ENCODE assay signal across 8 cellular contexts in genomic region chr15:64381000-64381751, GRCh38. TPM values are rescaled to one million over a fixed set of nuclear protein-coding genes. Genes with fewer than 3 reads are reported as not detected.
DNase-seq lines count a peak whose midpoint lies in the region; ATAC-seq and TF ChIP-seq lines count a peak whose summit lies in the region.

Gene PCLAF, minus strand, starts transcription at chr15:64381441. Its CDS starts 70 bp downstream, at chr15:64381371.

- H3K4me1 Mint-ChIP-seq in activated naive CD4-positive, alpha-beta T cell treated with anti-CD3 and anti-CD28 coated beads, Interleukin-2, amount 10 ng/mL, durations not matched to agents 7 days and 5 days = peaks cover 40% of the 10 kb centered on the region

- H3K27ac Mint-ChIP-seq in activated naive CD4-positive, alpha-beta T cell treated with anti-CD3 and anti-CD28 coated beads, Interleukin-2, amount 10 ng/mL, durations not matched to agents 7 days and 5 days = peak within 1 kb of the TSS; percentile 87

- peak; percentile 99 for ATAC-seq in HG02610 (IDR thresholded peaks at IDR 0.05; ENCODE audit: unreplicated experiment)

- no peaks in the 10 kb centered on the region for H3K9me3 Mint-ChIP-seq in activated naive CD4-positive, alpha-beta T cell treated with anti-CD3 and anti-CD28 coated beads, Interleukin-2, amount 10 ng/mL, durations not matched to agents 7 days and 5 days

- peaks cover 19% of the 10 kb centered on the region for H3F3A ChIP-seq in SK-N-SH (replicated peaks; ENCODE audit: insufficient read depth)

- POLR2A ChIA-PET in SK-N-SH (lab: Yijun Ruan, JAX) = no interaction called here

- H3K36me3 ChIP-seq in SK-N-SH (replicated peaks in 1 of 2; ENCODE audit: control insufficient read depth in 1 of 2, insufficient read depth in 2 of 2, low read length in 1 of 2) = peaks cover 0 to 8% of the 10 kb centered on the region in 2 experiments
- H3K36me3 ChIP-seq in suprapubic skin = no peaks in the 10 kb centered on the region

- H3K4me1 ChIP-seq in SK-N-SH (ENCODE audit: control insufficient read depth in 1 of 2, insufficient read depth in 2 of 2, low read depth in 1 of 2, low read length in 1 of 2) (peaks cover 3 to 12% of the 10 kb centered on the region in 2 experiments; a peak in 2 of 4 replicates), suprapubic skin (peaks cover 14% of the 10 kb centered on the region)

- peaks cover 34% of the 10 kb centered on the region for H3K79me2 ChIP-seq in SK-N-SH (ENCODE audit: insufficient read depth)

- H3K4me3 Mint-ChIP-seq in activated naive CD4-positive, alpha-beta T cell treated with anti-CD3 and anti-CD28 coated beads, Interleukin-2, amount 10 ng/mL, durations not matched to agents 7 days and 5 days = peak within 1 kb of the TSS; percentile 91

- TF ChIP-seq POLR2A in suprapubic skin (IDR thresholded peaks at IDR 0.05) = no peak

- DNase-seq in GM10266 (ENCODE audit: extremely low spot score) (peak; percentile 91), NCI-H1092 (lab: John Stamatoyannopoulos, UW) (peak; percentile 89), SK-N-SH (peak; percentile 94), globus pallidus (ENCODE audit: low spot score) (peak; percentile 92), nucleus accumbens (lab: John Stamatoyannopoulos, UW) (peak; percentile 35 to 95 (median 84)), suprapubic skin (ENCODE audit: low spot score in 2 of 2) (peak; percentile 97)
- peak; percentile 98 for DNase-seq in activated naive CD4-positive, alpha-beta T cell treated with anti-CD3 and anti-CD28 coated beads, Interleukin-2, amount 10 ng/mL, durations not matched to agents 7 days and 5 days

- peaks cover 12% of the 10 kb centered on the region for H3K36me3 Mint-ChIP-seq in activated naive CD4-positive, alpha-beta T cell treated with anti-CD3 and anti-CD28 coated beads, Interleukin-2, amount 10 ng/mL, durations not matched to agents 7 days and 5 days

- peak within 1 kb of the TSS; percentile 58 to 84 for H3K4me3 ChIP-seq in SK-N-SH (ENCODE audit: low read depth in 2 of 2, low read length in 1 of 2)
- H3K4me3 ChIP-seq in suprapubic skin = peak within 1 kb of the TSS; percentile 71

- H2AFZ ChIP-seq in SK-N-SH (ENCODE audit: low read depth) = peak within 1 kb of the TSS; percentile 96

- no peaks in the 10 kb centered on the region for H3K27me3 Mint-ChIP-seq in activated naive CD4-positive, alpha-beta T cell treated with anti-CD3 and anti-CD28 coated beads, Interleukin-2, amount 10 ng/mL, durations not matched to agents 7 days and 5 days

- H3K27ac ChIP-seq in SK-N-SH (ENCODE audit: low read depth in 2 of 2, low read length in 1 of 2) = peak within 1 kb of the TSS in 1 of 2 experiments; percentile 16; a peak in 1 of 4 replicates
- H3K27ac ChIP-seq in suprapubic skin = no peak within 1 kb of the TSS

- 1% methylated on average over 35 of the region's 38 CpGs for WGBS in SK-N-SH (ENCODE audit: low lambda C conversion rate)
- 0% methylated on average over 32 of the region's 38 CpGs for WGBS in suprapubic skin

- peak within 1 kb of the TSS; percentile 96 for H3K4me2 ChIP-seq in SK-N-SH

- no peaks in the 10 kb centered on the region for H4K20me1 ChIP-seq in SK-N-SH (ENCODE audit: insufficient read depth)

- CTCF ChIA-PET in SK-N-SH (lab: Yijun Ruan, JAX) = no interaction called here
- CTCF ChIA-PET in activated naive CD4-positive, alpha-beta T cell treated with anti-CD3 and anti-CD28 coated beads, Interleukin-2, amount 10 ng/mL, durations not matched to agents 7 days and 5 days (lab: Charles Lee) = interaction anchor here (1.2 kb wide), 1 partner anchor 320 kb away, joined by 3 read pairs; no protein-coding TSS in a partner anchor

- TF ChIP-seq CTCF in GM10266 (IDR thresholded peaks at IDR 0.05; ENCODE audit: control insufficient read depth, insufficient read depth, low read depth, missing control alignments) = no peak
- TF ChIP-seq CTCF in SK-N-SH (IDR thresholded peaks at IDR 0.05) = no peak
- no peak for TF ChIP-seq CTCF in suprapubic skin (IDR thresholded peaks at IDR 0.05)

- H3K9me3 ChIP-seq in SK-N-SH = no peaks in the 10 kb centered on the region
- no peaks in the 10 kb centered on the region for H3K9me3 ChIP-seq in suprapubic skin

- TF ChIP-seq EP300 in SK-N-SH (IDR thresholded peaks at IDR 0.05; ENCODE audit: borderline replicate concordance in 1 of 2, low read depth in 1 of 2, low read length in 1 of 2) = no peak
- no peak for TF ChIP-seq EP300 in suprapubic skin (IDR thresholded peaks at IDR 0.05)

- peak within 1 kb of the TSS; percentile 80 for H3K9ac ChIP-seq in SK-N-SH

- TF ChIP-seq RAD21 in SK-N-SH (IDR thresholded peaks at IDR 0.05; ENCODE audit: low read length) = no peak

- H3K27me3 ChIP-seq in SK-N-SH (ENCODE audit: insufficient read depth) (no peaks in the 10 kb centered on the region), suprapubic skin (no peaks in the 10 kb centered on the region)

- H3K9me2 ChIP-seq in SK-N-SH = no peaks in the 10 kb centered on the region

TF ChIP-seq in SK-N-SH, 30 proteins besides CTCF, POLR2A, EP300 and RAD21:
- TF ChIP-seq MAX (IDR thresholded peaks at IDR 0.05; ENCODE audit: low read depth) (peak; percentile 32; the same call in 1 of the 2 replicates), FOSL2 (IDR thresholded peaks at IDR 0.05; ENCODE audit: borderline replicate concordance, low read depth) (no peak), RXRA (IDR thresholded peaks at IDR 0.05; ENCODE audit: borderline replicate concordance, low read depth) (no peak), USF2 (IDR thresholded peaks at IDR 0.05; ENCODE audit: borderline replicate concordance, low read depth, low read length) (no peak), SIN3A (IDR thresholded peaks at IDR 0.05; ENCODE audit: borderline replicate concordance, low read depth, low read length) (peak; percentile 93), IRF3 (IDR thresholded peaks at IDR 0.05; ENCODE audit: low read depth, low read length) (peak; percentile 94), SMC3 (IDR thresholded peaks at IDR 0.05; ENCODE audit: low read depth, low read length) (no peak), POLR2AphosphoS5 (IDR thresholded peaks at IDR 0.05; ENCODE audit: low read depth, low read length) (peak; percentile 88), ZBTB33 (IDR thresholded peaks at IDR 0.05; ENCODE audit: borderline replicate concordance, low read depth) (no peak), TAF1 (IDR thresholded peaks at IDR 0.05; ENCODE audit: borderline replicate concordance, low read depth, low read length) (peak; percentile 56; the same call in 1 of the 2 replicates), CHD2 (IDR thresholded peaks at IDR 0.05; ENCODE audit: low read length, partially characterized antibody) (peak; percentile 92), PBX3 (IDR thresholded peaks at IDR 0.05) (peak; percentile 99), FOXJ3 (CRISPR knock-in tag; IDR thresholded peaks at IDR 0.05) (no peak), RFX5 (IDR thresholded peaks at IDR 0.05; ENCODE audit: low read length) (peak; percentile 66), MXI1 (IDR thresholded peaks at IDR 0.05; ENCODE audit: low read depth, low read length) (peak; percentile 79), ELF1 (IDR thresholded peaks at IDR 0.05) (no peak)

RNA-seq across cellular contexts. Expression of gene PCLAF, which starts in this region (rescaled TPM):
- 35.0 and 46.0 TPM in 2 replicates for polyA plus RNA-seq in SK-N-SH (2012; rRNA removed)
- polyA plus RNA-seq in SK-N-SH (2012; cell fraction: cytosol; rRNA removed) = 49.5 and 64.5 TPM in 2 replicates
- polyA plus RNA-seq in SK-N-SH (2012; cell fraction: nucleus; rRNA removed) = 9.5 and 14.2 TPM in 2 replicates
- 10 to 100 TPM in 1 of 4 donors, 1 to 10 TPM in 3; 2.5 to 13.1 (median 3.0) TPM for total RNA-seq in suprapubic skin
